Comparison of ENCODE assay signal across 14 cellular contexts in the genomic region with DNA sequence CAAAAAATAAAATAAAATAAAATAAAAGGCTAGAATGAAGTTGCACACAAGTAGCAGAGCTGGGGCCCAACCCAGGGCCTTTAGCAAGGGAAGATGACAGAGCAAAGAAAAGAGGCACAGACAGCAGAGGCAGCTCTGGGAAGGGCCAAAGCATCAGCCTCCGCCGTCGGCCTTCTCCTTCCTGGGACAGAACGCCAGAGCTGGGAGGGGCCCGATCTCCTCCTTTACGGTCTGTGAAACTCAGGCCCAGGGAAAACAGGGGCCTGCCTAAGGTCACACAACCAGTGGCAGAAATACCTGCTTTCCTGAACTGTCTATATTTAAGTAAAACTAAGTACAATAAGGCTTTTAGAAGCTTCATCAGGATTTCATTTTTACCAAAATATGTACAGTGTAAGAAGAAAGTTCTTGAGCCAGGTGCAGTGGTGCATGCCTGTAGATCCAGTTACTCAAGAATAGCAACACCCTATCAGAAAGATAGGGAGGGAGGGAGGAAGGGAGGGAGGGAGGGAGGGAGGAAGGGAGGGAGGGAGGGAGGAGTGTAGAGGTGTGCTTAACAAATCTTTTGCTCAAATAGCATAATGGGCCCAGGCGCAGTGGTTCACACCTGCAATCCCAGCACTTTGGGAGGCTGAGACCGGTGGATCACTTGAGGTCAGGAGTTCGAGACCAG. TPM values are rescaled to one million over a fixed set of nuclear protein-coding genes. Genes with fewer than 3 reads are reported as not detected.
DNase-seq lines count a peak whose midpoint lies in the region; ATAC-seq and TF ChIP-seq lines count a peak whose summit lies in the region.
"Had no signal": no experiment of that assay in that cellular context is flagged by ENCODE, and none has a peak within 500 bp of the region (broad histone marks: within the 10 kb centered on the region; RNA-seq: fewer than 3 reads in every experiment).

No MANE protein-coding gene starts in this region.

- WGBS in thyroid gland, 2 donors, result 61 to 63% methylated on average over 9 of the region's 9 CpGs
- WGBS in esophagus muscularis mucosa, result 86% methylated on average over 9 of the region's 9 CpGs

- H3K9me3 Mint-ChIP-seq in chondrocyte (ENCODE audit: low read depth), result no peaks in the 10 kb centered on the region

- H3K36me3 ChIP-seq in NT2/D1 (ENCODE audit: insufficient read depth, insufficient read length, low read length) (no peaks in the 10 kb centered on the region), thyroid gland (no peaks in the 10 kb centered on the region), esophagus muscularis mucosa (no peaks in the 10 kb centered on the region)
- H3K36me3 ChIP-seq: BE2C, Peyer's patch had no signal

- H3K27me3 ChIP-seq in NT2/D1 (ENCODE audit: insufficient read depth, insufficient read length) (peaks cover 8% of the 10 kb centered on the region), thyroid gland (no peaks in the 10 kb centered on the region), esophagus muscularis mucosa (no peaks in the 10 kb centered on the region)
- H3K27me3 ChIP-seq: BE2C, Peyer's patch had no signal

- intact Hi-C loops in thyroid gland (cut with DNase I), result no loop called here
- intact Hi-C loops in esophagus muscularis mucosa (cut with DNase I), result no loop called here

- TF ChIP-seq CTCF in chondrocyte (IDR thresholded peaks at IDR 0.05), result no peak
- TF ChIP-seq CTCF in thyroid gland (IDR thresholded peaks at IDR 0.05), result no peak
- TF ChIP-seq CTCF in esophagus muscularis mucosa (IDR thresholded peaks at IDR 0.05), result no peak

- H3K9me3 ChIP-seq in NT2/D1 (ENCODE audit: insufficient read depth, low read length), result no peaks in the 10 kb centered on the region
- no peaks in the 10 kb centered on the region for H3K9me3 ChIP-seq in thyroid gland
- H3K9me3 ChIP-seq in esophagus muscularis mucosa, result no peaks in the 10 kb centered on the region
- H3K9me3 ChIP-seq: BE2C, Peyer's patch had no signal

- peak overlapping the region; percentile 27 for H3K9ac ChIP-seq in NT2/D1 (ENCODE audit: insufficient read length, low read depth)

- ATAC-seq in HG02870 (IDR thresholded peaks at IDR 0.05; ENCODE audit: unreplicated experiment), result no peak

- TF ChIP-seq POLR2A in thyroid gland (IDR thresholded peaks at IDR 0.05) (no peak), esophagus muscularis mucosa (IDR thresholded peaks at IDR 0.05; ENCODE audit: low read depth) (no peak)

- no peaks in the 10 kb centered on the region for H3K36me3 Mint-ChIP-seq in chondrocyte (ENCODE audit: low read depth)

- H3K4me3 Mint-ChIP-seq in chondrocyte (ENCODE audit: unreplicated experiment), result no peak overlapping the region

- peaks cover 7% of the 10 kb centered on the region for H3K4me1 Mint-ChIP-seq in chondrocyte (ENCODE audit: low read depth)

- no peaks in the 10 kb centered on the region for H3K27me3 Mint-ChIP-seq in chondrocyte (ENCODE audit: low read depth)

- DNase-seq in NT2/D1 (ENCODE audit: low read depth, low spot score) (no peak), chondrocyte (ENCODE audit: low spot score) (peak; percentile 61), left kidney (ENCODE audit: low read depth, low spot score) (peak; percentile 71), thyroid gland (peak; percentile 46 to 61), C1 segment of cervical spinal cord (lab: John Stamatoyannopoulos, UW) (no peak), esophagus muscularis mucosa (ENCODE audit: extremely low spot score) (no peak), dedifferentiated amniotic fluid mesenchymal stem cell (ENCODE audit: extremely low spot score) (no peak)
- DNase-seq: BE2C, NCI-H1436 treated with DMSO at 0.1 percent for 48 hours, NCI-H446, NCI-H774, SIG-M5 had no signal

- TF ChIP-seq EP300 in esophagus muscularis mucosa (IDR thresholded peaks at IDR 0.05), result no peak

- H3K4me1 ChIP-seq in NT2/D1 (ENCODE audit: insufficient read depth, insufficient read length) (peaks cover 11% of the 10 kb centered on the region), thyroid gland (peaks cover 8 to 22% of the 10 kb centered on the region in 2 donors), esophagus muscularis mucosa (peaks cover 0 to 18% (median 13%) of the 10 kb centered on the region in 4 donors)

- H3K27ac ChIP-seq in thyroid gland (peak overlapping the region in 2 of 3 donors; percentile 33 to 50), esophagus muscularis mucosa (replicated peaks in 1 of 4) (no peak overlapping the region)
- H3K27ac ChIP-seq: Peyer's patch had no signal

- H3K4me3 ChIP-seq in NT2/D1 (ENCODE audit: insufficient read length, low read depth), result no peak overlapping the region
- no peak overlapping the region for H3K4me3 ChIP-seq in thyroid gland (replicated peaks in 1 of 3)
- H3K4me3 ChIP-seq in esophagus muscularis mucosa, result no peak overlapping the region
- H3K4me3 ChIP-seq: Peyer's patch had no signal

- no peak overlapping the region for H3K27ac Mint-ChIP-seq in chondrocyte (ENCODE audit: unreplicated experiment)

RNA-seq across cellular contexts. Expression of a gene that starts 43.0 kb away (rescaled TPM):
- not detected in 3 replicates for total RNA-seq in chondrocyte
- total RNA-seq in thyroid gland, result under 1 TPM in 2 of 4 donors, not detected in 2; 0.13 to 0.20 TPM
- under 1 TPM in 3 of 4 donors, not detected in 1; 0.19 to 0.63 (median 0.42) TPM for total RNA-seq in esophagus muscularis mucosa

RNA-seq across cellular contexts. Expression of a gene that starts 53.6 kb away (rescaled TPM):
- 35.5 to 39.8 TPM (median 38.6 TPM) in 3 replicates for total RNA-seq in chondrocyte
- 10 to 100 TPM; 10.2 to 21.1 (median 12.7) TPM for total RNA-seq in thyroid gland
- 10 to 100 TPM; 16.4 to 42.3 (median 28.3) TPM for total RNA-seq in esophagus muscularis mucosa

Comparison
In these comparisons a context has a peak if more than half of its experiments do, and no peak if none do; other contexts are left out.
1. DNase-seq: peak in chondrocyte (single experiment), left kidney (single experiment) and thyroid gland (2 of 2); none in NT2/D1 (single experiment), C1 segment of cervical spinal cord (0 of 14), esophagus muscularis mucosa (single experiment) and dedifferentiated amniotic fluid mesenchymal stem cell (single experiment).
2. H3K27ac ChIP-seq: peak in thyroid gland (2 of 3); none in esophagus muscularis mucosa (0 of 4).